Comparison of ENCODE assay signal across 23 cellular contexts in the genomic region with DNA sequence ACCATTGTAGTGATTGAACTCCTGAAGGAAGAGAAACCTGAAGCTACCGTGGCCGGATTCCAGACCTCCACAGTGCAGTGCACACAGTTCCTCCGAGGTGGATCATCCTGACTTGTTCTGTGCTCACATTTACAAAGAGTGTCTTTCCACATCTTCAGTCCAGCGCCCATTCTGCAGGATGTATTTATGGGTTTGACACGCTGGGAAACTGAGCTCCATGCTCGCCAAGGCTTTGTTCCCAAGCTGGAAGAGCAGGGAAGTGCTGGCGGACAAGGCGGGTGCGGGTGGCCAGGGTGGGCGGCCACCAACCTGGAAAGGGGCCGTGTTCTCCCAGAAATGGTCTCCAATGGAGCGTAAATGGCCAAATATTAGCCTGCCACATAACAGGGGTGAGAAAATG.
"Had no signal": no experiment of that assay in that cellular context is flagged by ENCODE, and none has a peak within 500 bp of the region (broad histone marks: within the 10 kb centered on the region; RNA-seq: fewer than 3 reads in every experiment).

No MANE protein-coding gene starts in this region.

- H3K36me3 ChIP-seq: MG63 had no signal

- H3K27me3 ChIP-seq: MG63 had no signal

- ATAC-seq: Panc1, PC-3 had no signal

- DNase-seq: Karpas-422, KG1, MG63, NCI-H1092, NCI-H1105 treated with DMSO at 0.1 percent for 48 hours, NCI-H1417 treated with DMSO at 0.1 percent for 48 hours, NCI-H146, NCI-H1694 treated with DMSO at 0.1 percent for 48 hours, NCI-H1930, NCI-H2081, NCI-H2107, NCI-H2227 treated with DMSO at 0.1 percent for 48 hours, NCI-H446, NCI-H510A, NCI-H524 treated with DMSO at 0.1 percent for 48 hours, NCI-H69, NCI-H774, PC-3, SHP77, SK-N-SH, SW 1271 had no signal

- H3K9me2 ChIP-seq: SK-N-SH had no signal

- H3K27ac ChIP-seq: RWPE1 had no signal

- H3K4me2 ChIP-seq: SK-N-SH had no signal

- H3K4me3 ChIP-seq: MG63 had no signal

- H3K9me3 ChIP-seq: MG63, SK-N-SH had no signal
